Comparison of ENCODE assay signal across 9 cellular contexts in the genomic region with DNA sequence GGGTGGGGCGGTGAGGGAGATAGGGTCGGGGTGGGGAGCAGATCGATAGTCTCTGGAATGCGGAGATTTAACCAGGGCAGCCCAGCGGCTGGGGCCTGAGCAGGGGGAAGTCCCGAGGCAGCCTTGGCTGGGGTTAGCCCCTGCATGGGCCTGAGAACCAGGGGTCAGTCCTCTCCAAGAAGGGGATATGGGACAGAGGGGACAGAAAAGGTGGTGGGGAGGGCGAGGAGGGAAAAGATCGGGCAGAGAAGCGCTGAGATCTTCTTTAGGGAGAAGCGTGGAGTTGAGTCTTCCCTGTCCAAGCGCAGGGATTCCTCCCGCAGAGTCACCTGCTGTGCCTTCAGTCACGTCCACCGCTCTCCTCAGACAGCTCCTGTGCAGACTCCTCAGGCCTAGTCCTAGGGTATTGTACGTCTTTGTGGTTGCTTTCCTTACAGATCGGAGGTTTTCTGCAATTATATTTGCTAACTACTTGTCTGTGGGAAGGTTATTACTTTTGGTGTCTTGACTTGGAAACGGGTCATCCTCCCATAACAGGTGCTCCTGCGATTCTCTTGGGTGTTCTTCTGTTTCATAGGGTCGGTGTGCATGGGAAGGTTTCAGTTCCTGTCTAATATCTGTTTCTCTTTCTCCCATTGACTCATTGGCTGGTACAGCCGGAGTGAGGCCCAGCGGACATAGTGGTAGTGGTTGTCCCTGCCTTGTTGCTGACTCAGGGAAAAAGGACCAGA. TPM values are rescaled to one million over a fixed set of nuclear protein-coding genes. Genes with fewer than 3 reads are reported as not detected.
DNase-seq lines count a peak whose midpoint lies in the region; ATAC-seq and TF ChIP-seq lines count a peak whose summit lies in the region.
"Had no signal": no experiment of that assay in that cellular context is flagged by ENCODE, and none has a peak within 500 bp of the region (broad histone marks: within the 10 kb centered on the region; RNA-seq: fewer than 3 reads in every experiment).

No MANE protein-coding gene starts in this region.

- H3K4me3 ChIP-seq in neutrophil (ENCODE audit: low read depth in 1 of 2, low read length in 1 of 2) = peak overlapping the region; percentile 70 to 90

- H3K4me3 Mint-ChIP-seq in activated T-helper 2 cell treated with anti-CD3 and anti-CD28 coated beads, Interferon-gamma antibody, Interleukin-2, Interleukin-4, amounts not matched to agents 10 μg/mL and 5 μg/mL and 100 μg/mL, durations not matched to agents 14 hours and 24 hours and 36 hours (ENCODE audit: low read depth) = no peak overlapping the region

- peaks cover 22% of the 10 kb centered on the region for H3K36me3 Mint-ChIP-seq in activated T-helper 2 cell treated with anti-CD3 and anti-CD28 coated beads, Interferon-gamma antibody, Interleukin-2, Interleukin-4, amounts not matched to agents 10 μg/mL and 5 μg/mL and 100 μg/mL, durations not matched to agents 14 hours and 24 hours and 36 hours (ENCODE audit: low read depth)

- peak overlapping the region; percentile 98 for H3K27ac ChIP-seq in neutrophil

- peaks cover 77 to 86% of the 10 kb centered on the region in 2 experiments for H3K4me1 ChIP-seq in neutrophil (ENCODE audit: control insufficient read depth in 1 of 2, insufficient read depth in 1 of 2, low read depth in 1 of 2, low read length in 1 of 2)

- peaks cover 21% of the 10 kb centered on the region for H3K36me3 ChIP-seq in neutrophil

- no peaks in the 10 kb centered on the region for H3K27me3 Mint-ChIP-seq in activated T-helper 2 cell treated with anti-CD3 and anti-CD28 coated beads, Interferon-gamma antibody, Interleukin-2, Interleukin-4, amounts not matched to agents 10 μg/mL and 5 μg/mL and 100 μg/mL, durations not matched to agents 14 hours and 24 hours and 36 hours (ENCODE audit: low read depth)

- peaks cover 41% of the 10 kb centered on the region for H3K4me1 Mint-ChIP-seq in activated T-helper 2 cell treated with anti-CD3 and anti-CD28 coated beads, Interferon-gamma antibody, Interleukin-2, Interleukin-4, amounts not matched to agents 10 μg/mL and 5 μg/mL and 100 μg/mL, durations not matched to agents 14 hours and 24 hours and 36 hours (ENCODE audit: low read depth)

- peak overlapping the region; percentile 72 for H3K27ac Mint-ChIP-seq in activated T-helper 2 cell treated with anti-CD3 and anti-CD28 coated beads, Interferon-gamma antibody, Interleukin-2, Interleukin-4, amounts not matched to agents 10 μg/mL and 5 μg/mL and 100 μg/mL, durations not matched to agents 14 hours and 24 hours and 36 hours

- TF ChIP-seq CTCF in neutrophil (IDR thresholded peaks at IDR 0.05) = no peak

- no peaks in the 10 kb centered on the region for H3K9me3 Mint-ChIP-seq in activated T-helper 2 cell treated with anti-CD3 and anti-CD28 coated beads, Interferon-gamma antibody, Interleukin-2, Interleukin-4, amounts not matched to agents 10 μg/mL and 5 μg/mL and 100 μg/mL, durations not matched to agents 14 hours and 24 hours and 36 hours

- peak; percentile 43 for ATAC-seq in HG03064 (IDR thresholded peaks at IDR 0.05; ENCODE audit: low read depth, unreplicated experiment)

- H3K9me3 ChIP-seq in neutrophil = no peaks in the 10 kb centered on the region

- intact Hi-C loops in activated T-helper 2 cell treated with anti-CD3 and anti-CD28 coated beads, Interferon-gamma antibody, Interleukin-2, Interleukin-4, amounts not matched to agents 10 μg/mL and 5 μg/mL and 100 μg/mL, durations not matched to agents 14 hours and 24 hours and 36 hours (cut with micrococcal nuclease) = loop anchor here (1.0 kb wide), 1 partner anchor 12 kb away; no protein-coding TSS in a partner anchor

- peak; percentile 32 for DNase-seq in stimulated activated CD4-positive, alpha-beta T cell treated with anti-CD3 and anti-CD28 coated beads, Interleukin-15, amount 100 ng/mL, for 24 hours
- no peak for DNase-seq in stimulated activated CD4-positive, alpha-beta T cell treated with anti-CD3 and anti-CD28 coated beads, Interleukin-4, amount 100 ng/mL, for 24 hours
- no peak for DNase-seq in activated T-helper 2 cell treated with anti-CD3 and anti-CD28 coated beads, Interferon-gamma antibody, Interleukin-2, Interleukin-4, amounts not matched to agents 10 μg/mL and 5 μg/mL and 100 μg/mL, durations not matched to agents 14 hours and 24 hours and 36 hours (ENCODE audit: low spot score)
- DNase-seq in NCI-H2081 treated with DMSO at 0.1 percent for 48 hours (lab: John Stamatoyannopoulos, UW) = no peak
- DNase-seq in NCI-H345 (lab: John Stamatoyannopoulos, UW) = no peak
- DNase-seq in NCI-H82 treated with DMSO at 0.1 percent for 48 hours (lab: John Stamatoyannopoulos, UW; ENCODE audit: unreplicated experiment) = no peak

- no peaks in the 10 kb centered on the region for H3K27me3 ChIP-seq in neutrophil

RNA-seq across cellular contexts. Expression of gene CD300A, which starts 1.0 kb away (rescaled TPM):
- total RNA-seq in activated T-helper 2 cell treated with anti-CD3 and anti-CD28 coated beads, Interferon-gamma antibody, Interleukin-2, Interleukin-4, amounts not matched to agents 10 μg/mL and 5 μg/mL and 100 μg/mL, durations not matched to agents 14 hours and 24 hours and 36 hours = 16.6 and 16.7 TPM in 2 replicates
- total RNA-seq: Daoy had no signal

RNA-seq across cellular contexts. Expression of gene GPRC5C, which starts 35.5 kb away (rescaled TPM):
- 0.44 and 0.89 TPM in 2 replicates for total RNA-seq in activated T-helper 2 cell treated with anti-CD3 and anti-CD28 coated beads, Interferon-gamma antibody, Interleukin-2, Interleukin-4, amounts not matched to agents 10 μg/mL and 5 μg/mL and 100 μg/mL, durations not matched to agents 14 hours and 24 hours and 36 hours
